8 cellular contexts compared by ENCODE assay signal in genomic region chrX:18426004-18426320, GRCh38. TPM values are rescaled to one million over a fixed set of nuclear protein-coding genes. Genes with fewer than 3 reads are reported as not detected.
DNase-seq lines count a peak whose midpoint lies in the region; ATAC-seq, FAIRE-seq and TF ChIP-seq lines count a peak whose summit lies in the region.

No MANE protein-coding gene starts in this region.

- H3K4me1 Mint-ChIP-seq in activated CD4-positive, alpha-beta memory T cell treated with anti-CD3 and anti-CD28 coated beads for 36 hours (ENCODE audit: low read depth): peaks cover 9% of the 10 kb centered on the region

- H3K4me1 ChIP-seq in right atrium auricular region: no peaks in the 10 kb centered on the region
- H3K4me1 ChIP-seq in small intestine (ENCODE audit: control insufficient read depth in 2 of 2, insufficient read depth in 1 of 2, low read depth in 1 of 2, low read length in 1 of 2): no peaks in the 10 kb centered on the region

- no peaks in the 10 kb centered on the region for H3K36me3 ChIP-seq in right atrium auricular region
- no peaks in the 10 kb centered on the region for H3K36me3 ChIP-seq in small intestine (ENCODE audit: control insufficient read depth in 2 of 2, insufficient read depth in 2 of 2, low read length in 2 of 2)

- H3K36me3 Mint-ChIP-seq in activated CD4-positive, alpha-beta memory T cell treated with anti-CD3 and anti-CD28 coated beads for 36 hours: no peaks in the 10 kb centered on the region

- intact Hi-C loops in activated CD4-positive, alpha-beta memory T cell treated with anti-CD3 and anti-CD28 coated beads for 36 hours (cut with micrococcal nuclease): loop anchor here (5.0 to 10.0 kb wide), 3 partner anchors 461 to 1561 kb away; partner anchors contain the start of gene PDHA1

- peaks cover 3% of the 10 kb centered on the region for H3K27me3 Mint-ChIP-seq in activated CD4-positive, alpha-beta memory T cell treated with anti-CD3 and anti-CD28 coated beads for 36 hours

- H3K27ac Mint-ChIP-seq in activated CD4-positive, alpha-beta memory T cell treated with anti-CD3 and anti-CD28 coated beads for 36 hours: no peak overlapping the region

- peak; percentile 44 for DNase-seq in activated CD8-positive, alpha-beta memory T cell treated with anti-CD3 and anti-CD28 coated beads, Interleukin-2, amount 50 U/mL, for 48 hours
- DNase-seq in activated CD8-positive, alpha-beta memory T cell treated with anti-CD3 and anti-CD28 coated beads for 24 hours: no peak
- peak; percentile 9 for DNase-seq in activated CD4-positive, alpha-beta memory T cell treated with anti-CD3 and anti-CD28 coated beads for 36 hours
- DNase-seq in right atrium auricular region (ENCODE audit: low spot score) (no peak), small intestine (no peak), DMS114 treated with DMSO at 0.1 percent for 48 hours (lab: John Stamatoyannopoulos, UW; ENCODE audit: unreplicated experiment) (no peak), HT-29 (ENCODE audit: low spot score) (no peak)

- H3K9me3 ChIP-seq in right atrium auricular region (no peaks in the 10 kb centered on the region), small intestine (ENCODE audit: control insufficient read depth, low read depth) (no peaks in the 10 kb centered on the region)

- FAIRE-seq in small intestine (lab: Jason Lieb, UNC): no peak

- H3K27ac ChIP-seq in right atrium auricular region (peak overlapping the region; percentile 80 to 86), small intestine (ENCODE audit: low read depth in 1 of 2, low read length in 1 of 2) (no peak overlapping the region)

- no peak for ATAC-seq in HG03135 (IDR thresholded peaks at IDR 0.05; ENCODE audit: unreplicated experiment)

- POLR2A ChIA-PET in activated CD4-positive, alpha-beta memory T cell treated with anti-CD3 and anti-CD28 coated beads for 36 hours (lab: Charles Lee): no interaction called here

- peak overlapping the region; percentile 76 to 80 for H3K4me3 ChIP-seq in right atrium auricular region
- H3K4me3 ChIP-seq in small intestine (ENCODE audit: low read depth in 1 of 2, low read length in 2 of 2): peak overlapping the region; percentile 70 to 91

- H3K4me3 Mint-ChIP-seq in activated CD4-positive, alpha-beta memory T cell treated with anti-CD3 and anti-CD28 coated beads for 36 hours: peak overlapping the region; percentile 69

- H3K9me3 Mint-ChIP-seq in activated CD4-positive, alpha-beta memory T cell treated with anti-CD3 and anti-CD28 coated beads for 36 hours: no peaks in the 10 kb centered on the region

- TF ChIP-seq CTCF in right atrium auricular region (IDR thresholded peaks at IDR 0.05): no peak

- H3K27me3 ChIP-seq in right atrium auricular region: no peaks in the 10 kb centered on the region
- no peaks in the 10 kb centered on the region for H3K27me3 ChIP-seq in small intestine (ENCODE audit: control insufficient read depth in 2 of 2, insufficient read depth in 2 of 2, low read length in 2 of 2)

- 0 to 17% (median 17%) methylated on average over 6 to 40 of the region's 40 CpGs for WGBS in small intestine, 3 donors

- CTCF ChIA-PET in activated CD4-positive, alpha-beta memory T cell treated with anti-CD3 and anti-CD28 coated beads for 36 hours (lab: Charles Lee): no interaction called here

RNA-seq across cellular contexts. Expression of gene CDKL5, which starts 0.6 kb away (rescaled TPM):
- total RNA-seq in activated CD4-positive, alpha-beta memory T cell treated with anti-CD3 and anti-CD28 coated beads for 36 hours: 1 to 10 TPM; 1.2 to 1.4 TPM
- 1 to 10 TPM; 9.2 to 9.8 TPM for total RNA-seq in right atrium auricular region
- polyA plus RNA-seq in small intestine: under 1 TPM; 0.22 to 0.78 (median 0.27) TPM
- total RNA-seq in HT-29 (2014; rRNA removed; shearing (Covaris generic)): 1.6 and 3.2 TPM in 2 replicates

Comparison
In these comparisons a context has a peak if more than half of its experiments do, and no peak if none do; other contexts are left out.
1. DNase-seq: peak in activated CD8-positive, alpha-beta memory T cell treated with anti-CD3 and anti-CD28 coated beads, Interleukin-2, amount 50 U/mL, for 48 hours (single experiment) and activated CD4-positive, alpha-beta memory T cell treated with anti-CD3 and anti-CD28 coated beads for 36 hours (single experiment); none in activated CD8-positive, alpha-beta memory T cell treated with anti-CD3 and anti-CD28 coated beads for 24 hours (single experiment), right atrium auricular region (single experiment), small intestine (single experiment), DMS114 treated with DMSO at 0.1 percent for 48 hours (single experiment) and HT-29 (single experiment).
2. H3K27ac ChIP-seq: peak in right atrium auricular region (2 of 2); none in small intestine (0 of 2).